In the genomic region with DNA sequence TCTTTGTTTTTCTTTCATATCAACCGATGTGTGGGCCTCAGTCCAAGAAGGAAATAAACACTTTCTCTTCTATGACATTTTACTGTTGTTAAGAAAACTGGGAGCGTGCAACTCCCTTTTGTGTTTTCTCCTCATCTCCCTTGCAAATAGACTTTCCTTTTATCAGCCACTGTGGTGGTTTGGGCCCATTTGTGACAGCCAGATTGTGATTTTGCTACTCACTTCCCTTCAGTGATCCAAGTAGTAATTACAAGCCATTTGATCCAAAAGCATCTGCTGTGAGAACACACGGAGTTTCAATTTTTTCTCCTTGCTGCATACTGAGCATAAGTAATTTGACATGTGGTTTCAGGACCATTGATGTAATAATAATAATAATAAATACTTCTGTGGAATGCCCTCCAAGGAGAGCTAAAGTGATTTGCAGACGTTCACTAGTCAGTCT, we compare ENCODE assay signal across 8 cellular contexts.
DNase-seq lines count a peak whose midpoint lies in the region; ATAC-seq and TF ChIP-seq lines count a peak whose summit lies in the region.

No MANE protein-coding gene starts in this region.

- H3K36me3 Mint-ChIP-seq in T-helper 17 cell (ENCODE audit: low read depth), result no peaks in the 10 kb centered on the region

- H3K4me3 Mint-ChIP-seq in T-helper 17 cell, result peak overlapping the region; percentile 82

- no peaks in the 10 kb centered on the region for H3K9me3 ChIP-seq in T-helper 17 cell (ENCODE audit: control insufficient read depth, low read length, poor library complexity, severe bottlenecking)

- ATAC-seq in HG02678 (IDR thresholded peaks at IDR 0.05; ENCODE audit: unreplicated experiment), result peak; percentile 9
- no peak for ATAC-seq in T-helper 17 cell

- no peaks in the 10 kb centered on the region for H3K27me3 Mint-ChIP-seq in T-helper 17 cell

- TF ChIP-seq CTCF in GM06990 (IDR thresholded peaks at IDR 0.05; ENCODE audit: insufficient read depth, low read length, poor library complexity, severe bottlenecking), result no peak

- H3K27ac Mint-ChIP-seq in T-helper 17 cell, result peak overlapping the region; percentile 95

- H3K4me1 Mint-ChIP-seq in T-helper 17 cell, result peaks cover 22% of the 10 kb centered on the region

- no peaks in the 10 kb centered on the region for H3K27me3 ChIP-seq in GM06990 (replicated peaks; ENCODE audit: control insufficient read depth, insufficient read depth, low read length)

- no peaks in the 10 kb centered on the region for H3K36me3 ChIP-seq in GM06990 (ENCODE audit: control insufficient read depth, insufficient read depth, low read length)

- no peak for DNase-seq in GM06990 (ENCODE audit: extremely low read depth, insufficient read length)
- DNase-seq in T-helper 17 cell, result no peak
- peak; percentile 41 for DNase-seq in left kidney (ENCODE audit: low read depth, low spot score)
- DNase-seq in NCI-H1105 (lab: John Stamatoyannopoulos, UW), result no peak
- no peak for DNase-seq in NCI-H1105 treated with DMSO at 0.1 percent for 48 hours (lab: John Stamatoyannopoulos, UW)
- no peak for DNase-seq in activated CD4-positive, alpha-beta T cell treated with anti-CD3 and anti-CD28 coated beads, Interleukin-2, amount 50 U/mL, for 1 hour
- no peak for DNase-seq in mucosa of gallbladder (ENCODE audit: low spot score)

- H3K4me3 ChIP-seq in GM06990 (replicated peaks; ENCODE audit: low read depth, low read length), result peak overlapping the region; percentile 29
